30 cellular contexts compared by ENCODE assay signal in the genomic region with DNA sequence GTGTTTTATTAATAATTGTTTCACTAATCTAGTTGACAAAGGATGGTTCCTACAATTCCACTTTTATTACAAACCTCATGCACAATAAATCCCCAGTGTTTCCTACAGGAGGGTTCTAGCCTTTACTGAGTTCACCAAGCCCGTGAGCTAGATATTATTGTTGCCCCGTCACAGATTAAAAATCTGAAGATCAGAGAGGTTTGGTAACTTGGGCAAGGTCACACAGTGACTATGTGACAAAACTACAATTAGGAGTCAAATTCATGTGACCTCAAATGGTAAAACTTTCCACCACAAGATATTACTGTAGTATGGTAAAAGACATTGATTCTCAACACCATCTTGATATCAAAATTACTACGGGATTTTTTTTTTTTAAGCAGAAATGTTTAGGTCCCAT.
"Had no signal": no experiment of that assay in that cellular context is flagged by ENCODE, and none has a peak within 500 bp of the region (broad histone marks: within the 10 kb centered on the region; RNA-seq: fewer than 3 reads in every experiment).

No MANE protein-coding gene starts in this region.

- H3K36me3 Mint-ChIP-seq: activated naive CD4-positive, alpha-beta T cell treated with anti-CD3 and anti-CD28 coated beads, Interleukin-2, amount 50 U/mL, for 24 hours; activated naive CD8-positive, alpha-beta T cell treated with anti-CD3 and anti-CD28 coated beads, Interleukin-2, amount 10 ng/mL, durations not matched to agents 7 days and 5 days had no signal

- H3K9me3 Mint-ChIP-seq: activated CD4-positive, alpha-beta T cell treated with anti-CD3 and anti-CD28 coated beads, Interleukin-2, amount 10 ng/mL, durations not matched to agents 7 days and 5 days; activated naive CD4-positive, alpha-beta T cell treated with anti-CD3 and anti-CD28 coated beads, Interleukin-2, amount 50 U/mL, for 24 hours; activated naive CD8-positive, alpha-beta T cell treated with anti-CD3 and anti-CD28 coated beads, Interleukin-2, amount 10 ng/mL, durations not matched to agents 7 days and 5 days; activated T-cell treated with anti-CD3 and anti-CD28 coated beads, Interleukin-2, amount 50 U/mL, for 24 hours; activated T-helper 2 cell treated with anti-CD3 and anti-CD28 coated beads, Interferon-gamma antibody, Interleukin-2, Interleukin-4, amounts not matched to agents 10 μg/mL and 5 μg/mL and 100 μg/mL, durations not matched to agents 14 hours and 24 hours and 36 hours; central memory CD8-positive, alpha-beta T cell had no signal

- ATAC-seq: activated CD8-positive, alpha-beta T cell treated with anti-CD3 and anti-CD28 coated beads, Interleukin-2, amount 10 ng/mL, durations not matched to agents 7 days and 5 days had no signal

- H3K4me3 Mint-ChIP-seq: activated CD4-positive, alpha-beta T cell treated with anti-CD3 and anti-CD28 coated beads, Interleukin-2, amount 10 ng/mL, durations not matched to agents 7 days and 5 days; activated CD8-positive, alpha-beta T cell treated with anti-CD3 and anti-CD28 coated beads, Interleukin-2, amount 10 ng/mL, durations not matched to agents 7 days and 5 days; activated naive CD4-positive, alpha-beta T cell treated with anti-CD3 and anti-CD28 coated beads, Interleukin-2, amount 50 U/mL, for 24 hours; activated naive CD8-positive, alpha-beta T cell treated with anti-CD3 and anti-CD28 coated beads, Interleukin-2, amount 10 ng/mL, durations not matched to agents 7 days and 5 days; activated T-cell treated with anti-CD3 and anti-CD28 coated beads, Interleukin-2, amount 50 U/mL, for 24 hours; central memory CD8-positive, alpha-beta T cell had no signal

- H3K27ac ChIP-seq: ascending aorta, cardiac muscle cell had no signal

- H3K36me3 ChIP-seq: ascending aorta, cardiac muscle cell had no signal

- H3K27me3 Mint-ChIP-seq: activated T-cell treated with anti-CD3 and anti-CD28 coated beads, Interleukin-2, amount 50 U/mL, for 24 hours had no signal

- H3K27me3 ChIP-seq: ascending aorta, cardiac muscle cell had no signal

- DNase-seq: activated CD4-positive, alpha-beta T cell treated with anti-CD3 and anti-CD28 coated beads, Interleukin-2, amount 10 ng/mL, durations not matched to agents 7 days and 5 days; activated CD4-positive, alpha-beta T cell treated with anti-CD3 and anti-CD28 coated beads, Interleukin-2, amount 50 U/mL, for 48 hours; activated CD8-positive, alpha-beta T cell treated with anti-CD3 and anti-CD28 coated beads, Interleukin-2, amount 10 ng/mL, durations not matched to agents 7 days and 5 days; activated gamma-delta T cell; activated naive CD4-positive, alpha-beta T cell treated with Interleukin-2 at 50 U/mL for 16 hours; activated naive CD8-positive, alpha-beta T cell treated with anti-CD3 and anti-CD28 coated beads, Interleukin-2, amount 10 ng/mL, durations not matched to agents 7 days and 5 days; activated T-cell treated with anti-CD3 and anti-CD28 coated beads, Interleukin-2, amount 50 U/mL, for 24 hours; amygdala; MM.1S; MV-4-11; NCI-H1092; NCI-H1436 treated with DMSO at 0.1 percent for 48 hours; NCI-H1694 treated with DMSO at 0.1 percent for 48 hours; NCI-H2029; NCI-H2107; NCI-H2171; NCI-H510A; NCI-H526; NCI-H748 treated with DMSO at 0.1 percent for 48 hours; NK-92 treated with Interleukin-12 subunit alpha and Interleukin-12 subunit beta, amount 100 ng/mL, for 24 hours; Right ventricle myocardium superior; SW 1271; T-helper 1 cell; T-helper 2 cell; T-helper 9 cell had no signal

- H3K27ac Mint-ChIP-seq: activated CD4-positive, alpha-beta T cell treated with anti-CD3 and anti-CD28 coated beads, Interleukin-2, amount 10 ng/mL, durations not matched to agents 7 days and 5 days; activated CD8-positive, alpha-beta T cell treated with anti-CD3 and anti-CD28 coated beads, Interleukin-2, amount 10 ng/mL, durations not matched to agents 7 days and 5 days; activated naive CD4-positive, alpha-beta T cell treated with anti-CD3 and anti-CD28 coated beads, Interleukin-2, amount 50 U/mL, for 24 hours; activated naive CD8-positive, alpha-beta T cell treated with anti-CD3 and anti-CD28 coated beads, Interleukin-2, amount 10 ng/mL, durations not matched to agents 7 days and 5 days; activated T-cell treated with anti-CD3 and anti-CD28 coated beads, Interleukin-2, amount 50 U/mL, for 24 hours; activated T-helper 2 cell treated with anti-CD3 and anti-CD28 coated beads, Interferon-gamma antibody, Interleukin-2, Interleukin-4, amounts not matched to agents 10 μg/mL and 5 μg/mL and 100 μg/mL, durations not matched to agents 14 hours and 24 hours and 36 hours had no signal

- H3K9me3 ChIP-seq: ascending aorta had no signal

- H3K4me3 ChIP-seq: ascending aorta, cardiac muscle cell had no signal

- H3K4me1 ChIP-seq: ascending aorta had no signal

- H3K4me1 Mint-ChIP-seq: activated naive CD4-positive, alpha-beta T cell treated with anti-CD3 and anti-CD28 coated beads, Interleukin-2, amount 50 U/mL, for 24 hours; activated naive CD8-positive, alpha-beta T cell treated with anti-CD3 and anti-CD28 coated beads, Interleukin-2, amount 10 ng/mL, durations not matched to agents 7 days and 5 days; central memory CD8-positive, alpha-beta T cell had no signal
